10 cellular contexts compared by ENCODE assay signal in the genomic region with DNA sequence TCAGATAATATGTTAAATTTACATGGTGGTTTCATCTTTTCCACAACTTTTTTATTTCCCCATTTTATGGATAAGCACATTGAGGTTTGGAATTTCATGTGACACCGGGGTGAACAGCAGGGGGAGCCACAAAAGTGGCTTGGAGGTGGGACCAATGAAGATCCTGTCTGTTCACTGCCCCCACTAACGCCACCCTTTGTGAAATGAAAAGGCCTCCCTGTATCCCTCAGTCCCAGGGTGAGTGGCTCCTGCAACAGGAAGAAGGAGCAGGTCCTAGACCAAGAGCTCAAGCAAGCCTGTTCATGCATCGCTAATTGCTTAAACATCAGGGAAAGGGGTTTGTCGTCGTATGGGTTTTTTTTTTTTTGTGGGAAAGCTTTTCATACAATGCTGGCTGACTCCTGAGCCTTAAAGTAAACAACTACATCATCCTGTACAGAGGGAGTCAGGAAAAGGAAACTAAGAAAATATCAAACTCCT.
A peak's percentile ranks its signal among the peaks of the same experiment; 100 is the strongest.
DNase-seq lines count a peak whose midpoint lies in the region; ATAC-seq and TF ChIP-seq lines count a peak whose summit lies in the region.
"Had no signal": no experiment of that assay in that cellular context is flagged by ENCODE, and none has a peak within 500 bp of the region (broad histone marks: within the 10 kb centered on the region; RNA-seq: fewer than 3 reads in every experiment).

No MANE protein-coding gene starts in this region.

- H3K27ac ChIP-seq in foreskin keratinocyte (no peak overlapping the region), smooth muscle cell (ENCODE audit: low read depth) (peak overlapping the region; percentile 7), colonic mucosa (no peak overlapping the region)
- H3K27ac ChIP-seq: VCaP had no signal

- no peaks in the 10 kb centered on the region for H3K79me2 ChIP-seq in smooth muscle cell (ENCODE audit: low read depth)

- DNase-seq in NCI-H345 (lab: John Stamatoyannopoulos, UW) (peak; percentile 4), NCI-H345 treated with DMSO at 0.1 percent for 48 hours (lab: John Stamatoyannopoulos, UW; ENCODE audit: unreplicated experiment) (no peak), RPMI7951 (ENCODE audit: low read depth) (peak; percentile 28), foreskin keratinocyte (peak; percentile 78 to 87), smooth muscle cell (lab: John Stamatoyannopoulos, UW; ENCODE audit: unreplicated experiment) (no peak), SW 1271 (lab: John Stamatoyannopoulos, UW) (no peak), colonic mucosa (no peak)
- no peak for DNase-seq in activated naive CD4-positive, alpha-beta T cell treated with anti-CD3 and anti-CD28 coated beads, Interleukin-2, amount 50 U/mL, for 16 hours
- DNase-seq: NCI-H1436 had no signal

- H3K36me3 ChIP-seq in smooth muscle cell (ENCODE audit: low read depth) = no peaks in the 10 kb centered on the region
- H3K36me3 ChIP-seq in colonic mucosa = no peaks in the 10 kb centered on the region

- peak; percentile 41 for ATAC-seq in foreskin keratinocyte

- H3K4me1 ChIP-seq in foreskin keratinocyte = no peaks in the 10 kb centered on the region
- peaks cover 6% of the 10 kb centered on the region for H3K4me1 ChIP-seq in smooth muscle cell (ENCODE audit: low read depth)
- H3K4me1 ChIP-seq in colonic mucosa = no peaks in the 10 kb centered on the region

- H3K27me3 ChIP-seq in foreskin keratinocyte (no peaks in the 10 kb centered on the region), smooth muscle cell (ENCODE audit: low read depth) (no peaks in the 10 kb centered on the region), colonic mucosa (no peaks in the 10 kb centered on the region)

- intact Hi-C loops in colonic mucosa (cut with DNase I) = no loop called here

- H2AFZ ChIP-seq in smooth muscle cell (ENCODE audit: low read depth) = no peak overlapping the region

- no peak overlapping the region for H3K4me2 ChIP-seq in smooth muscle cell

- H3K9ac ChIP-seq in smooth muscle cell (ENCODE audit: low read depth) = no peak overlapping the region
- H3K9ac ChIP-seq in colonic mucosa (ENCODE audit: low read depth in 2 of 2, low read length in 2 of 2) = no peak overlapping the region

- TF ChIP-seq CTCF in foreskin keratinocyte (conservative IDR thresholded peaks at IDR 0.05) (peak; percentile 31), smooth muscle cell (IDR thresholded peaks at IDR 0.05; ENCODE audit: borderline replicate concordance, insufficient read depth, poor library complexity, severe bottlenecking) (no peak), colonic mucosa (IDR thresholded peaks at IDR 0.05) (no peak)

- H3K9me3 ChIP-seq in smooth muscle cell (replicated peaks; ENCODE audit: low read depth) (no peaks in the 10 kb centered on the region), colonic mucosa (no peaks in the 10 kb centered on the region)

- WGBS in smooth muscle cell (ENCODE audit: low lambda C conversion rate) = 43% methylated on average over 5 of the region's 5 CpGs

- H3K4me3 ChIP-seq in smooth muscle cell (no peak overlapping the region), colonic mucosa (no peak overlapping the region)

- no peaks in the 10 kb centered on the region for H3F3A ChIP-seq in smooth muscle cell (ENCODE audit: low read depth)

- H4K20me1 ChIP-seq in smooth muscle cell (ENCODE audit: low read depth) = no peaks in the 10 kb centered on the region

Comparison
In these comparisons a context has a peak if more than half of its experiments do, and no peak if none do; other contexts are left out.
1. DNase-seq: peak in NCI-H345 (single experiment), RPMI7951 (single experiment) and foreskin keratinocyte (2 of 2); none in NCI-H345 treated with DMSO at 0.1 percent for 48 hours (single experiment), smooth muscle cell (single experiment), SW 1271 (0 of 2), colonic mucosa (single experiment) and activated naive CD4-positive, alpha-beta T cell treated with anti-CD3 and anti-CD28 coated beads, Interleukin-2, amount 50 U/mL, for 16 hours (single experiment).